In the genomic region with DNA sequence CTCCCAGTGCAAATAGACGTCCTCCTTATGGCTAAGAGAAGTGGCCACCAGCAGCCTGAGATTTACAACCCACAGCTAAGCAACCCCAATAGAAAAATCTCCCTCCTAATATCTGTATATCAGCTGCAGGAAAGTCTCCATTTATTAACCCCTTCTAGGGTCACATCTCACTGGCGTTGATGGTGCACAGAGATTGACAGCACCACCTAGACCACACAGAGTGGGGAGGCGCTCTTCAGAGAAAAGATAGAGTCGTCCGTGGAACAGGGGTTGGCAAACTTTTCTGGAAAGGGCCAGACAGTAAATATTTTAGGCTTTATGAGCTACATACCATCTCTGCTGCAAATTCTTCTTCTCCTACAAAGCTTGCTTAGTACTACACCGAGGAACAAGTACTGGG, we compare ENCODE assay signal across 7 cellular contexts.
"Had no signal": no experiment of that assay in that cellular context is flagged by ENCODE, and none has a peak within 500 bp of the region (broad histone marks: within the 10 kb centered on the region; RNA-seq: fewer than 3 reads in every experiment).

No MANE protein-coding gene starts in this region.

- DNase-seq: GDM1, GF-D8 had no signal

- FAIRE-seq: GM12878, GM12891, GM12892, GM18507, GM19239 had no signal

- H3K4me3 ChIP-seq: GM12878 had no signal

- ATAC-seq: GM12878 had no signal
